8 cellular contexts compared by ENCODE assay signal in genomic region chr3:33114622-33115023, GRCh38. TPM values are rescaled to one million over a fixed set of nuclear protein-coding genes. Genes with fewer than 3 reads are reported as not detected.
DNase-seq lines count a peak whose midpoint lies in the region; ATAC-seq, FAIRE-seq and TF ChIP-seq lines count a peak whose summit lies in the region.

No MANE protein-coding gene starts in this region.

- H3K79me2 ChIP-seq in OCI-LY7 (ENCODE audit: insufficient read depth, low read depth, low read length) = peaks cover 15% of the 10 kb centered on the region; the same call in 1 of the 2 replicates

- peaks cover 6% of the 10 kb centered on the region; the same call in 1 of the 2 replicates for H3K9me3 ChIP-seq in OCI-LY7 (ENCODE audit: low read length)
- H3K9me3 ChIP-seq in pancreas = no peaks in the 10 kb centered on the region

- no peaks in the 10 kb centered on the region for H3K4me1 Mint-ChIP-seq in Calu3 (ENCODE audit: low read depth, unreplicated experiment)

- BruUV-seq in Calu3 (replicated peaks; lab: Mats Ljungman, UMichigan) = no TSS peak
- BruUV-seq in OCI-LY7 (replicated peaks; lab: Mats Ljungman, UMichigan) = no TSS peak

- intact Hi-C loops in Calu3 (cut with micrococcal nuclease; ENCODE audit: unreplicated experiment) (no loop called here), OCI-LY7 (cut with micrococcal nuclease; ENCODE audit: unreplicated experiment) (loop anchor here (1.0 to 10.0 kb wide), 3 partner anchors 17 to 680 kb away; partner anchors contain the start of genes GLB1, PDCD6IP, TMPPE and UBP1), pancreas (cut with DNase I) (no loop called here)

- no peaks in the 10 kb centered on the region for H3K27me3 Mint-ChIP-seq in Calu3 (ENCODE audit: unreplicated experiment)

- H3K4me1 ChIP-seq in OCI-LY7 (ENCODE audit: insufficient read depth, low read length, poor library complexity, severe bottlenecking) (peaks cover 31% of the 10 kb centered on the region), pancreas (peaks cover 0 to 14% (median 11%) of the 10 kb centered on the region in 3 donors)

- peak in 1 of 4 donors; percentile 10 for ATAC-seq in pancreas

- H3K36me3 Mint-ChIP-seq in Calu3 (ENCODE audit: insufficient read depth, unreplicated experiment) = peaks cover 16% of the 10 kb centered on the region

- CTCF ChIA-PET in Calu3 (lab: Charles Lee) (interaction anchor here (1.6 kb wide), 1 partner anchor 258 kb away, joined by 4 read pairs; no protein-coding TSS in a partner anchor), OCI-LY7 (lab: Charles Lee; ENCODE audit: unreplicated experiment) (interaction anchor here (1.0 kb wide), 1 partner anchor 69 kb away, joined by 4 read pairs; no protein-coding TSS in a partner anchor)

- H4K20me1 ChIP-seq in OCI-LY7 (ENCODE audit: insufficient read depth, low read length) = no peaks in the 10 kb centered on the region

- peak overlapping the region; percentile 74 for H3K4me3 ChIP-seq in OCI-LY7 (ENCODE audit: low read depth, low read length, poor library complexity, severe bottlenecking)
- peak overlapping the region; percentile 55 to 86 (median 74) for H3K4me3 ChIP-seq in pancreas

- no peaks in the 10 kb centered on the region for H3K9me3 Mint-ChIP-seq in Calu3 (ENCODE audit: low read depth, unreplicated experiment)

- no peak for FAIRE-seq in pancreas (lab: Jason Lieb, UNC)

- DNase-seq in Calu3 (no peak), OCI-LY7 (ENCODE audit: low spot score) (no peak), epithelial cell of prostate (ENCODE audit: low read depth, low spot score) (no peak), pancreas (no peak), DMS79 treated with DMSO at 0.1 percent for 48 hours (lab: John Stamatoyannopoulos, UW) (no peak), NAMALWA (ENCODE audit: low spot score) (no peak), NCI-H2081 treated with DMSO at 0.1 percent for 48 hours (lab: John Stamatoyannopoulos, UW) (no peak)
- DNase-seq in activated CD4-positive, alpha-beta T cell treated with anti-CD3 and anti-CD28 coated beads for 1 hour = no peak

- H3K27me3 ChIP-seq in pancreas = no peaks in the 10 kb centered on the region

- no peaks in the 10 kb centered on the region for H3K9me2 ChIP-seq in OCI-LY7 (ENCODE audit: insufficient read depth, low read length)

- peak overlapping the region; percentile 89 for H3K27ac ChIP-seq in OCI-LY7 (ENCODE audit: low read depth, low read length, poor library complexity, severe bottlenecking)
- peak overlapping the region; percentile 86 for H3K27ac ChIP-seq in epithelial cell of prostate
- peak overlapping the region in 3 of 4 donors; percentile 90 to 97 (median 96) for H3K27ac ChIP-seq in pancreas

- TF ChIP-seq CTCF in Calu3 (IDR thresholded peaks at IDR 0.05; ENCODE audit: unreplicated experiment) = no peak
- TF ChIP-seq CTCF in OCI-LY7 (conservative IDR thresholded peaks at IDR 0.05; ENCODE audit: low read length) = no peak
- TF ChIP-seq CTCF in pancreas (IDR thresholded peaks at IDR 0.05) = no peak

- H2AFZ ChIP-seq in OCI-LY7 (ENCODE audit: low read length) = peak overlapping the region; percentile 81; the same call in 1 of the 2 replicates

- peak overlapping the region; percentile 80 for H3K4me2 ChIP-seq in OCI-LY7 (ENCODE audit: low read length)

- H3K27ac Mint-ChIP-seq in Calu3 (ENCODE audit: unreplicated experiment) = no peak overlapping the region

- WGBS in pancreas, 2 donors = 48 to 50% methylated on average over 14 of the region's 14 CpGs

- POLR2A ChIA-PET in OCI-LY7 (lab: Charles Lee) = interaction anchor here (1.0 to 1.8 kb wide), 3 partner anchors 9 to 57 kb away, joined by 4 to 5 read pairs (median 4); no protein-coding TSS in a partner anchor

- H3K36me3 ChIP-seq in OCI-LY7 (ENCODE audit: insufficient read depth, low read length) (no peaks in the 10 kb centered on the region), pancreas (no peaks in the 10 kb centered on the region)

- H3K4me3 Mint-ChIP-seq in Calu3 (ENCODE audit: low read depth, unreplicated experiment) = peak overlapping the region; percentile 97

RNA-seq across cellular contexts. Expression of gene CRTAP, which starts 0.8 kb away (rescaled TPM):
- total RNA-seq in Calu3 (2022) = 62.2 and 76.9 TPM in 2 replicates
- total RNA-seq in OCI-LY7 (2014; rRNA removed; shearing (Covaris generic)) = 11.8 and 19.2 TPM in 2 replicates
- total RNA-seq in OCI-LY7 (2022) = 53.7 and 55.3 TPM in 2 replicates
- 10 to 100 TPM; 18.2 to 71.0 (median 33.5) TPM for total RNA-seq in pancreas
- 10 to 100 TPM; 17.6 to 22.3 TPM for polyA plus RNA-seq in pancreas

RNA-seq across cellular contexts. Expression of gene GLB1, which starts 17.7 kb away (rescaled TPM):
- total RNA-seq in Calu3 (2022) = 83.0 and 85.1 TPM in 2 replicates
- total RNA-seq in OCI-LY7 (2014; rRNA removed; shearing (Covaris generic)) = 9.7 and 13.2 TPM in 2 replicates
- 25.8 and 26.1 TPM in 2 replicates for total RNA-seq in OCI-LY7 (2022)
- 10 to 100 TPM; 18.0 to 47.0 (median 27.7) TPM for total RNA-seq in pancreas
- polyA plus RNA-seq in pancreas = 10 to 100 TPM in 1 of 2 donors, 1 to 10 TPM in 1; 5.5 to 21.2 TPM

RNA-seq across cellular contexts. Expression of gene TMPPE, which starts 17.7 kb away (rescaled TPM):
- total RNA-seq in Calu3 (2022) = 12.1 and 12.2 TPM in 2 replicates
- 1.7 and 2.1 TPM in 2 replicates for total RNA-seq in OCI-LY7 (2014; rRNA removed; shearing (Covaris generic))
- total RNA-seq in OCI-LY7 (2022) = 5.5 and 6.1 TPM in 2 replicates
- 1 to 10 TPM; 2.8 to 6.7 (median 3.8) TPM for total RNA-seq in pancreas
- under 1 TPM; 0.26 to 0.76 TPM for polyA plus RNA-seq in pancreas
